ENCODE assay signal across 1 cellular context in genomic region chr3:12195231-12195630, GRCh38.
TF ChIP-seq lines count a peak whose summit lies in the region.

No MANE protein-coding gene starts in this region.

TF ChIP-seq in GM23338, 12 proteins besides CTCF, POLR2A, EP300 and RAD21 (continued from another document):
- TF ChIP-seq ZNF462 (CRISPR knock-in tag; IDR thresholded peaks at IDR 0.05), result no peak
- TF ChIP-seq STAT1 (IDR thresholded peaks at IDR 0.05; ENCODE audit: unreplicated experiment), result no peak
TF ChIP-seq in GM23338: peak in this region for 0.
